1 cellular context compared by ENCODE assay signal in the genomic region with DNA sequence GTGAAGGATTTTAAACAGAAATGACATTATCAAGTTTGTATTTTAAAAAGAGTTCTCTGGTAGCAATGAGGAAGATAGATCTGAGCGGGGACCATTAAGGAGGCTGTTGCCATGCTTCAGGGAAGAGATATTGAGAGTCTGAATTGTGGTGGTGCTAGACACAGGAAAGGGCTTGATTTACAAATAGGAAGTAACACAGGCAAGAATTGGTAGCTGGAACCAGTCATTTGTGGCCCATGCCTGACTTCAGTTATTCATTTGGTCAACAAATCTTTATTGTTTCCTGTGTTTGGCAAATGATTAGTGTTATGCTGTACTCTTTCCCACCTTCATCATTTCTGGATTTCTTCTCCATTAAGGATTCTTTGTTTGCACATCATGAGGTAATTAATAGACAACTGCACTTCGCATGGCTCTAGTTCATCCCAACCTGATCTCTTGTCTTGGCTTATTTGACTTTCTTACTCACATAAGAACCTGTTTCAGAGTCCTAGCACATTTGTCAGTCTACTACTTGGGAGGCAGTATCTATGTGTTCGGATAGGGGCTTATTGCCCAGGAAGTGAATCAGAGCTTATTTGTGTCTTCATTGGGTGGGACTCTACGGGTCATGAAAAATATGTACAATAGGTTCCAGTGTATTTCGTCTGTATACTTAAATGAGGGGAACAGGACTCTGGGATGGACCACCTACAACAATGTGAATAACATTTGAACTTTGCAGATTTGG.
TF ChIP-seq lines count a peak whose summit lies in the region.

No MANE protein-coding gene starts in this region.

TF ChIP-seq in SK-N-SH treated with all-trans-retinoic acid at 6 μM for 48 hours, 23 proteins besides CTCF, POLR2A, EP300 and RAD21 (continued from another document):
- TF ChIP-seq, protein P1, sequence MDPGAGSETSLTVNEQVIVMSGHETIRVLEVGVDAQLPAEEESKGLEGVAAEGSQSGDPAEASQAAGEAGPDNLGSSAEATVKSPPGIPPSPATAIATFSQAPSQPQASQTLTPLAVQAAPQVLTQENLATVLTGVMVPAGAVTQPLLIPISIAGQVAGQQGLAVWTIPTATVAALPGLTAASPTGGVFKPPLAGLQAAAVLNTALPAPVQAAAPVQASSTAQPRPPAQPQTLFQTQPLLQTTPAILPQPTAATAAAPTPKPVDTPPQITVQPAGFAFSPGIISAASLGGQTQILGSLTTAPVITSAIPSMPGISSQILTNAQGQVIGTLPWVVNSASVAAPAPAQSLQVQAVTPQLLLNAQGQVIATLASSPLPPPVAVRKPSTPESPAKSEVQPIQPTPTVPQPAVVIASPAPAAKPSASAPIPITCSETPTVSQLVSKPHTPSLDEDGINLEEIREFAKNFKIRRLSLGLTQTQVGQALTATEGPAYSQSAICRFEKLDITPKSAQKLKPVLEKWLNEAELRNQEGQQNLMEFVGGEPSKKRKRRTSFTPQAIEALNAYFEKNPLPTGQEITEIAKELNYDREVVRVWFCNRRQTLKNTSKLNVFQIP (CRISPR knock-in tag; IDR thresholded peaks at IDR 0.05; ENCODE audit: borderline replicate concordance, low read depth) = no peak
- TF ChIP-seq GLIS3 (CRISPR knock-in tag; IDR thresholded peaks at IDR 0.05) (no peak), PATZ1 (CRISPR knock-in tag; IDR thresholded peaks at IDR 0.05; ENCODE audit: borderline replicate concordance) (no peak), ESRRG (CRISPR knock-in tag; IDR thresholded peaks at IDR 0.05) (no peak), SNAI2 (CRISPR knock-in tag; IDR thresholded peaks at IDR 0.05) (no peak), ZNF565 (CRISPR knock-in tag; conservative IDR thresholded peaks at IDR 0.05; ENCODE audit: low read depth) (no peak), TCF4 (CRISPR knock-in tag; IDR thresholded peaks at IDR 0.05; ENCODE audit: borderline replicate concordance) (no peak), ZNF70 (CRISPR knock-in tag; IDR thresholded peaks at IDR 0.05) (no peak), ZNF8 (CRISPR knock-in tag; IDR thresholded peaks at IDR 0.05) (no peak), ZFP3 (CRISPR knock-in tag; IDR thresholded peaks at IDR 0.05) (no peak), ZFP30 (CRISPR knock-in tag; IDR thresholded peaks at IDR 0.05) (no peak), ARNTL (CRISPR knock-in tag; IDR thresholded peaks at IDR 0.05; ENCODE audit: borderline replicate concordance, low read depth) (no peak), ISL1 (CRISPR knock-in tag; IDR thresholded peaks at IDR 0.05) (no peak), BACH2 (CRISPR knock-in tag; IDR thresholded peaks at IDR 0.05; ENCODE audit: borderline replicate concordance) (no peak), ZC3H10 (CRISPR knock-in tag; IDR thresholded peaks at IDR 0.05) (no peak)
- TF ChIP-seq, protein P2, sequence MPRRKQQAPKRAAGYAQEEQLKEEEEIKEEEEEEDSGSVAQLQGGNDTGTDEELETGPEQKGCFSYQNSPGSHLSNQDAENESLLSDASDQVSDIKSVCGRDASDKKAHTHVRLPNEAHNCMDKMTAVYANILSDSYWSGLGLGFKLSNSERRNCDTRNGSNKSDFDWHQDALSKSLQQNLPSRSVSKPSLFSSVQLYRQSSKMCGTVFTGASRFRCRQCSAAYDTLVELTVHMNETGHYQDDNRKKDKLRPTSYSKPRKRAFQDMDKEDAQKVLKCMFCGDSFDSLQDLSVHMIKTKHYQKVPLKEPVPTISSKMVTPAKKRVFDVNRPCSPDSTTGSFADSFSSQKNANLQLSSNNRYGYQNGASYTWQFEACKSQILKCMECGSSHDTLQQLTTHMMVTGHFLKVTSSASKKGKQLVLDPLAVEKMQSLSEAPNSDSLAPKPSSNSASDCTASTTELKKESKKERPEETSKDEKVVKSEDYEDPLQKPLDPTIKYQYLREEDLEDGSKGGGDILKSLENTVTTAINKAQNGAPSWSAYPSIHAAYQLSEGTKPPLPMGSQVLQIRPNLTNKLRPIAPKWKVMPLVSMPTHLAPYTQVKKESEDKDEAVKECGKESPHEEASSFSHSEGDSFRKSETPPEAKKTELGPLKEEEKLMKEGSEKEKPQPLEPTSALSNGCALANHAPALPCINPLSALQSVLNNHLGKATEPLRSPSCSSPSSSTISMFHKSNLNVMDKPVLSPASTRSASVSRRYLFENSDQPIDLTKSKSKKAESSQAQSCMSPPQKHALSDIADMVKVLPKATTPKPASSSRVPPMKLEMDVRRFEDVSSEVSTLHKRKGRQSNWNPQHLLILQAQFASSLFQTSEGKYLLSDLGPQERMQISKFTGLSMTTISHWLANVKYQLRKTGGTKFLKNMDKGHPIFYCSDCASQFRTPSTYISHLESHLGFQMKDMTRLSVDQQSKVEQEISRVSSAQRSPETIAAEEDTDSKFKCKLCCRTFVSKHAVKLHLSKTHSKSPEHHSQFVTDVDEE (CRISPR knock-in tag; IDR thresholded peaks at IDR 0.05) = no peak
